In the genomic region with DNA sequence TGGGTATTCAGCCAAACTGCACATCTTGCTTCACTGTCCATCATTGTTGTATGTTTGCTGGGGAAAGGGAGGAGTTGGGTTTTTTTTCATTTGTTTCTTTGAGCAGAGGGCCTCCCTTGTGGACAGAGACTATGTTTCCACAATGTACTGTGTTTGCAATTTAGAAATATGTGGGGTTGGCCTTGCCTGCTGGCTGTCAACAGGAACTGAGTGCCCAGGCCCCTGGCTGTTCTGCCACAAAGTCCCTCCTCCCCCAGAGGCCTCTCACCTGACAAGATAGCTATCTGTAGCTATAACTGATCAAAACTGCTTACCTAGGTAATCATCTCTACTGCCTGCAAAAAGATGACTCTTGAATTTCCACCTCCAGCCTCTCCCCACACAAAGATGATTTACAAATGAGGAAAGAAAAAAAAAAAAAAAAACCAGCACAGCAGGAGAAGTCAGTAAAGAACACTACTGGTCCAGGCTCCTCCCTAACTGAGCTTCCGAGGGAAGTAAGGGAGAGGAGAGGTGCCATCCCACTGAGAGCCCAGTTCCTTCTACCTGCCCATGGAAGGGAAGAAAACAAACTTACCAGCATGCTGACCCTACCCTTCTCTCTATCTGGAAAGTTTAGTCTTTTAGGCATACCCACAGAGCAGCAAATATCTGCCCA, we compare ENCODE assay signal across 1 cellular context.
TF ChIP-seq lines count a peak whose summit lies in the region.

No MANE protein-coding gene starts in this region.

TF ChIP-seq in HepG2, 621 proteins besides CTCF, POLR2A, EP300 and RAD21 (continued from another document):
- TF ChIP-seq, protein P1, sequence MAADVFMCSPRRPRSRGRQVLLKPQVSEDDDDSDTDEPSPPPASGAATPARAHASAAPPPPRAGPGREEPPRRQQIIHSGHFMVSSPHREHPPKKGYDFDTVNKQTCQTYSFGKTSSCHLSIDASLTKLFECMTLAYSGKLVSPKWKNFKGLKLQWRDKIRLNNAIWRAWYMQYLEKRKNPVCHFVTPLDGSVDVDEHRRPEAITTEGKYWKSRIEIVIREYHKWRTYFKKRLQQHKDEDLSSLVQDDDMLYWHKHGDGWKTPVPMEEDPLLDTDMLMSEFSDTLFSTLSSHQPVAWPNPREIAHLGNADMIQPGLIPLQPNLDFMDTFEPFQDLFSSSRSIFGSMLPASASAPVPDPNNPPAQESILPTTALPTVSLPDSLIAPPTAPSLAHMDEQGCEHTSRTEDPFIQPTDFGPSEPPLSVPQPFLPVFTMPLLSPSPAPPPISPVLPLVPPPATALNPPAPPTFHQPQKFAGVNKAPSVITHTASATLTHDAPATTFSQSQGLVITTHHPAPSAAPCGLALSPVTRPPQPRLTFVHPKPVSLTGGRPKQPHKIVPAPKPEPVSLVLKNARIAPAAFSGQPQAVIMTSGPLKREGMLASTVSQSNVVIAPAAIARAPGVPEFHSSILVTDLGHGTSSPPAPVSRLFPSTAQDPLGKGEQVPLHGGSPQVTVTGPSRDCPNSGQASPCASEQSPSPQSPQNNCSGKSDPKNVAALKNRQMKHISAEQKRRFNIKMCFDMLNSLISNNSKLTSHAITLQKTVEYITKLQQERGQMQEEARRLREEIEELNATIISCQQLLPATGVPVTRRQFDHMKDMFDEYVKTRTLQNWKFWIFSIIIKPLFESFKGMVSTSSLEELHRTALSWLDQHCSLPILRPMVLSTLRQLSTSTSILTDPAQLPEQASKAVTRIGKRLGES (CRISPR knock-in tag; IDR thresholded peaks at IDR 0.05; ENCODE audit: borderline replicate concordance): no peak
- TF ChIP-seq SRSF9 (IDR thresholded peaks at IDR 0.05; ENCODE audit: borderline replicate concordance, insufficient read depth, low read depth, low read length, poor library complexity, severe bottlenecking) (no peak), HNF4G (IDR thresholded peaks at IDR 0.05; ENCODE audit: borderline replicate concordance, low read depth, low read length) (no peak), HNF4G (CRISPR knock-in tag; IDR thresholded peaks at IDR 0.05; ENCODE audit: borderline replicate concordance, low read depth) (no peak)
- TF ChIP-seq, protein P2, sequence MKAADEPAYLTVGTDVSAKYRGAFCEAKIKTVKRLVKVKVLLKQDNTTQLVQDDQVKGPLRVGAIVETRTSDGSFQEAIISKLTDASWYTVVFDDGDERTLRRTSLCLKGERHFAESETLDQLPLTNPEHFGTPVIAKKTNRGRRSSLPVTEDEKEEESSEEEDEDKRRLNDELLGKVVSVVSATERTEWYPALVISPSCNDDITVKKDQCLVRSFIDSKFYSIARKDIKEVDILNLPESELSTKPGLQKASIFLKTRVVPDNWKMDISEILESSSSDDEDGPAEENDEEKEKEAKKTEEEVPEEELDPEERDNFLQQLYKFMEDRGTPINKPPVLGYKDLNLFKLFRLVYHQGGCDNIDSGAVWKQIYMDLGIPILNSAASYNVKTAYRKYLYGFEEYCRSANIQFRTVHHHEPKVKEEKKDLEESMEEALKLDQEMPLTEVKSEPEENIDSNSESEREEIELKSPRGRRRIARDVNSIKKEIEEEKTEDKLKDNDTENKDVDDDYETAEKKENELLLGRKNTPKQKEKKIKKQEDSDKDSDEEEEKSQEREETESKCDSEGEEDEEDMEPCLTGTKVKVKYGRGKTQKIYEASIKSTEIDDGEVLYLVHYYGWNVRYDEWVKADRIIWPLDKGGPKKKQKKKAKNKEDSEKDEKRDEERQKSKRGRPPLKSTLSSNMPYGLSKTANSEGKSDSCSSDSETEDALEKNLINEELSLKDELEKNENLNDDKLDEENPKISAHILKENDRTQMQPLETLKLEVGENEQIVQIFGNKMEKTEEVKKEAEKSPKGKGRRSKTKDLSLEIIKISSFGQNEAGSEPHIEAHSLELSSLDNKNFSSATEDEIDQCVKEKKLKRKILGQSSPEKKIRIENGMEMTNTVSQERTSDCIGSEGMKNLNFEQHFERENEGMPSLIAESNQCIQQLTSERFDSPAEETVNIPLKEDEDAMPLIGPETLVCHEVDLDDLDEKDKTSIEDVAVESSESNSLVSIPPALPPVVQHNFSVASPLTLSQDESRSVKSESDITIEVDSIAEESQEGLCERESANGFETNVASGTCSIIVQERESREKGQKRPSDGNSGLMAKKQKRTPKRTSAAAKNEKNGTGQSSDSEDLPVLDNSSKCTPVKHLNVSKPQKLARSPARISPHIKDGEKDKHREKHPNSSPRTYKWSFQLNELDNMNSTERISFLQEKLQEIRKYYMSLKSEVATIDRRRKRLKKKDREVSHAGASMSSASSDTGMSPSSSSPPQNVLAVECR (CRISPR knock-in tag; IDR thresholded peaks at IDR 0.05; ENCODE audit: borderline replicate concordance): peak; percentile 47; the same call in 1 of the 2 replicates
- TF ChIP-seq, protein P3, sequence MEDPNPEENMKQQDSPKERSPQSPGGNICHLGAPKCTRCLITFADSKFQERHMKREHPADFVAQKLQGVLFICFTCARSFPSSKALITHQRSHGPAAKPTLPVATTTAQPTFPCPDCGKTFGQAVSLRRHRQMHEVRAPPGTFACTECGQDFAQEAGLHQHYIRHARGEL (CRISPR knock-in tag; IDR thresholded peaks at IDR 0.05): no peak
- TF ChIP-seq, protein P4, sequence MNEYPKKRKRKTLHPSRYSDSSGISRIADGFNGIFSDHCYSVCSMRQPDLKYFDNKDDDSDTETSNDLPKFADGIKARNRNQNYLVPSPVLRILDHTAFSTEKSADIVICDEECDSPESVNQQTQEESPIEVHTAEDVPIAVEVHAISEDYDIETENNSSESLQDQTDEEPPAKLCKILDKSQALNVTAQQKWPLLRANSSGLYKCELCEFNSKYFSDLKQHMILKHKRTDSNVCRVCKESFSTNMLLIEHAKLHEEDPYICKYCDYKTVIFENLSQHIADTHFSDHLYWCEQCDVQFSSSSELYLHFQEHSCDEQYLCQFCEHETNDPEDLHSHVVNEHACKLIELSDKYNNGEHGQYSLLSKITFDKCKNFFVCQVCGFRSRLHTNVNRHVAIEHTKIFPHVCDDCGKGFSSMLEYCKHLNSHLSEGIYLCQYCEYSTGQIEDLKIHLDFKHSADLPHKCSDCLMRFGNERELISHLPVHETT (CRISPR knock-in tag; conservative IDR thresholded peaks at IDR 0.05): no peak
